Comparison of ENCODE assay signal across 8 cellular contexts in the genomic region with DNA sequence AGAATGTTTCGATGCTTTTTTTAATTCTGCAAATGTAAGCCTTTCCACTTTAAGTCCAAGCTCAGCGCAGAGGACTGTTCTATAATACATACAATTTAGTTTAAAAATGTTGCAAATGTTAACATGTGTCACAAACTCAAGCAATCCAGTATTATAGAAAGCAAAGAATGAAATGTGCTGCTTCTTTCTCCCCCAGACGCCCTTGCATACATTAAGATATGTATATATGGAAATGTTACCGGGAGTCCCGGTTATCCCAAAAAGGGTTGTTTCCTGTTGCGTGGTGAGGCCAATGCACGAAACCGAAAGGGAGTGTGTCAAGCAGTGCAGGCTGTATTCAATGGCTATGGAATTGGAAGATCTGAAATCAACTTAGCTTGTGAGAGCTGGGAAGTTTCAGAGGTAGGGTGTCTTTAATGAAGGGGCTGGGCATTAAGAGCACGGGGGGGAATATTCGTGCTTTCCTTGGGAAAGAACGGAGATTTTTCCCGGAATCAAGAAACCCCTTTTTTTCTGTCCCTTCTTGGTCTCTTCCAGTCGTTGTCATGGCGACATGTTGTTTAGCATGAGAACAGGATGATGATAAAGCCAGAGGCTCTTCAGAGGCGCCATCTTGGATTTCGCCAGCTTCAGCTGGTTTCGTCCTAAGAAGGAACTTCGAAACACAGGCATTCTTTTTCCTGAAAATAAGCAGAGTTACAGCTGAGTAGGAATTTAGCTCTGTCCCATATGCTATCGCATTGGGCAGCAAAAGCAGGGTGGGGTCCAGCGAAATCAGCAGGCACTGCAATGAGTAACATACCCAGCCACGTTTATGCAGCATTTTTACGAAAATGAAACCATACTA. TPM values are rescaled to one million over a fixed set of nuclear protein-coding genes. Genes with fewer than 3 reads are reported as not detected.
DNase-seq lines count a peak whose midpoint lies in the region; ATAC-seq lines count a peak whose summit lies in the region.

No MANE protein-coding gene starts in this region.

- H3K36me3 ChIP-seq in BLaER1 = no peaks in the 10 kb centered on the region

- H3K9me3 Mint-ChIP-seq in activated CD4-positive, alpha-beta T cell treated with anti-CD3 and anti-CD28 coated beads, Interleukin-2, amount 10 ng/mL, durations not matched to agents 24 days and 14 days = no peaks in the 10 kb centered on the region

- peak overlapping the region; percentile 83 for H3K9ac ChIP-seq in BLaER1

- peak; percentile 97 for DNase-seq in NCI-H526 treated with DMSO at 0.1 percent for 48 hours (lab: John Stamatoyannopoulos, UW)
- DNase-seq in activated CD4-positive, alpha-beta T cell treated with anti-CD3 and anti-CD28 coated beads, Interleukin-2, amount 10 ng/mL, durations not matched to agents 24 days and 14 days = peak; percentile 93
- DNase-seq in dedifferentiated amniotic fluid mesenchymal stem cell (ENCODE audit: extremely low spot score) = peak; percentile 96
- peak; percentile 99 for DNase-seq in left kidney (ENCODE audit: low read depth, low spot score)
- DNase-seq in stimulated activated CD4-positive, alpha-beta T cell treated with anti-CD3 and anti-CD28 coated beads, Interleukin-2, amount 100 ng/mL, for 24 hours = peak; percentile 65 to 74

- H3K27ac Mint-ChIP-seq in activated CD4-positive, alpha-beta T cell treated with anti-CD3 and anti-CD28 coated beads, Interleukin-2, amount 10 ng/mL, durations not matched to agents 24 days and 14 days = peak overlapping the region; percentile 98

- no peaks in the 10 kb centered on the region for H3K9me3 ChIP-seq in BLaER1

- peak; percentile 63 for ATAC-seq in GM19328 (IDR thresholded peaks at IDR 0.05; ENCODE audit: unreplicated experiment)
- peak; percentile 74 for ATAC-seq in HG03460 (IDR thresholded peaks at IDR 0.05; ENCODE audit: unreplicated experiment)

- H3K4me3 Mint-ChIP-seq in activated CD4-positive, alpha-beta T cell treated with anti-CD3 and anti-CD28 coated beads, Interleukin-2, amount 10 ng/mL, durations not matched to agents 24 days and 14 days = peak overlapping the region; percentile 89

- H4K20me1 ChIP-seq in BLaER1 = no peaks in the 10 kb centered on the region

- H3K36me3 Mint-ChIP-seq in activated CD4-positive, alpha-beta T cell treated with anti-CD3 and anti-CD28 coated beads, Interleukin-2, amount 10 ng/mL, durations not matched to agents 24 days and 14 days (ENCODE audit: low read depth) = no peaks in the 10 kb centered on the region

- H3K4me1 ChIP-seq in BLaER1 = peaks cover 24% of the 10 kb centered on the region

- intact Hi-C loops in activated CD4-positive, alpha-beta T cell treated with anti-CD3 and anti-CD28 coated beads, Interleukin-2, amount 10 ng/mL, durations not matched to agents 24 days and 14 days (cut with micrococcal nuclease) = loop anchor here (1.0 to 2.0 kb wide), 7 partner anchors 10 to 269 kb away; a partner anchor contains a TSS

- peaks cover 25% of the 10 kb centered on the region for H3K4me1 Mint-ChIP-seq in activated CD4-positive, alpha-beta T cell treated with anti-CD3 and anti-CD28 coated beads, Interleukin-2, amount 10 ng/mL, durations not matched to agents 24 days and 14 days

- peak overlapping the region; percentile 81 for H3K4me3 ChIP-seq in BLaER1

- peak overlapping the region; percentile 90 for H3K4me2 ChIP-seq in BLaER1

- H3K27me3 Mint-ChIP-seq in activated CD4-positive, alpha-beta T cell treated with anti-CD3 and anti-CD28 coated beads, Interleukin-2, amount 10 ng/mL, durations not matched to agents 24 days and 14 days = peaks cover 2% of the 10 kb centered on the region

- peak overlapping the region; percentile 84 for H3K27ac ChIP-seq in BLaER1

- H3K27me3 ChIP-seq in BLaER1 = peaks cover 19% of the 10 kb centered on the region

RNA-seq across cellular contexts. Expression of a gene that starts 10.1 kb away (rescaled TPM):
- total RNA-seq in activated CD4-positive, alpha-beta T cell treated with anti-CD3 and anti-CD28 coated beads, Interleukin-2, amount 10 ng/mL, durations not matched to agents 24 days and 14 days = 29.1 and 34.0 TPM in 2 replicates

RNA-seq across cellular contexts. Expression of a gene that starts 18.2 kb away (rescaled TPM):
- total RNA-seq in activated CD4-positive, alpha-beta T cell treated with anti-CD3 and anti-CD28 coated beads, Interleukin-2, amount 10 ng/mL, durations not matched to agents 24 days and 14 days = 33.1 and 36.2 TPM in 2 replicates

Comparison
In these comparisons a context has a peak if more than half of its experiments do, and no peak if none do; other contexts are left out.
1. Peak in every context shown above with its lines: DNase-seq, ATAC-seq, H3K4me3 ChIP-seq and H3K27ac ChIP-seq.